1 cellular context compared by ENCODE assay signal in genomic region chr2:197673606-197674005, GRCh38.
TF ChIP-seq lines count a peak whose summit lies in the region.

No MANE protein-coding gene starts in this region.

TF ChIP-seq in HepG2, 621 proteins besides CTCF, POLR2A, EP300 and RAD21 (continued from another document):
- TF ChIP-seq CEBPZ (IDR thresholded peaks at IDR 0.05; ENCODE audit: low read length) (no peak), NFKB2 (CRISPR knock-in tag; IDR thresholded peaks at IDR 0.05; ENCODE audit: borderline replicate concordance) (no peak), ZFP36L2 (CRISPR knock-in tag; IDR thresholded peaks at IDR 0.05) (no peak), ZNF615 (CRISPR knock-in tag; IDR thresholded peaks at IDR 0.05; ENCODE audit: borderline replicate concordance) (no peak), CENPT (CRISPR knock-in tag; IDR thresholded peaks at IDR 0.05; ENCODE audit: low read depth) (no peak), ZNF207 (IDR thresholded peaks at IDR 0.05; ENCODE audit: borderline replicate concordance) (no peak), AHR (CRISPR knock-in tag; IDR thresholded peaks at IDR 0.05) (no peak), RNF2 (conservative IDR thresholded peaks at IDR 0.05; ENCODE audit: low read depth) (no peak), HOXA7 (CRISPR knock-in tag; IDR thresholded peaks at IDR 0.05) (no peak)
